Comparison of ENCODE assay signal across 1 cellular context in genomic region chr4:2284934-2285664, GRCh38.
TF ChIP-seq lines count a peak whose summit lies in the region.

No MANE protein-coding gene starts in this region.

TF ChIP-seq in endothelial cell of umbilical vein, 7 proteins besides CTCF, POLR2A, EP300 and RAD21 (continued from another document):
- TF ChIP-seq EZH2 (IDR thresholded peaks at IDR 0.05; ENCODE audit: borderline replicate concordance, low read depth, low read length, severe bottlenecking) = no peak
TF ChIP-seq in endothelial cell of umbilical vein: peak in this region for 1.
